13 cellular contexts compared by ENCODE assay signal in the genomic region with DNA sequence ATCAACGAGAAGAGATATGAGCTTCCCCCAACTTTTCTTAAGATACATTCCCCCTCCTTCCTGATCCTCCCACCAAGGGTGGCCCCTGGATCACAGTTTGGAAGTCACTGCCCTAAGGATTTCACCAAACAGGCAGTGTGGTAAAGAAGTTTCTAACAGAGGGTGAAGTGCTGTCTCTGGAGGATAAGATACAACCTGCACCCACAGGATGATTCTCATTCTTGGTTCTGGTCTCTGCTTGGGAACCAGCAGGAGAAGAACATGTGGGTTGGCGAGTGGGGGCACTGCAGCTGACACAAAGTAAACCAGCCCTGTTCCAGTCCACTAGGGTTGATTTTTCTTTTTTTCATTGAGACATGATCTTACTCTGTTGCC. TPM values are rescaled to one million over a fixed set of nuclear protein-coding genes. Genes with fewer than 3 reads are reported as not detected.
DNase-seq lines count a peak whose midpoint lies in the region; ATAC-seq and TF ChIP-seq lines count a peak whose summit lies in the region.
"Had no signal": no experiment of that assay in that cellular context is flagged by ENCODE, and none has a peak within 500 bp of the region (broad histone marks: within the 10 kb centered on the region; RNA-seq: fewer than 3 reads in every experiment).

No MANE protein-coding gene starts in this region.

- H3K9me3 Mint-ChIP-seq in CD4-positive, alpha-beta T cell: no peaks in the 10 kb centered on the region

- peak overlapping the region; percentile 38 for H3K4me2 ChIP-seq in osteoblast (ENCODE audit: insufficient read depth, low read length)

- intact Hi-C loops in CD4-positive, alpha-beta T cell (cut with DNase I, micrococcal nuclease): loop anchor here in 1 of 2 experiments (2.0 kb wide), 1 partner anchor 18 kb away; no protein-coding TSS in a partner anchor
- intact Hi-C loops in tibial artery (cut with DNase I; ENCODE audit: low total_unique reads): no loop called here

- H3K27ac ChIP-seq in CD4-positive, alpha-beta T cell (ENCODE audit: low read depth, low read length): no peak overlapping the region
- H3K27ac ChIP-seq in RWPE1 (peak overlapping the region; percentile 48), duodenal mucosa (ENCODE audit: low read depth, low read length) (peak overlapping the region; percentile 57), osteoblast (ENCODE audit: low read depth, low read length) (peak overlapping the region; percentile 52), tibial artery (peak overlapping the region in 1 of 2 donors; percentile 16)
- H3K27ac ChIP-seq: VCaP had no signal

- H3K27me3 Mint-ChIP-seq in CD4-positive, alpha-beta T cell: no peaks in the 10 kb centered on the region

- no peak for DNase-seq in CD4-positive, alpha-beta T cell
- DNase-seq in RWPE1 (ENCODE audit: low spot score) (no peak), osteoblast (ENCODE audit: insufficient read length, low spot score, missing footprints) (no peak), SW 1271 (lab: John Stamatoyannopoulos, UW) (no peak), activated gamma-delta T cell treated with Interleukin-2 at 50 U/mL for 16 hours (no peak), tibial artery (no peak), NCI-H1694 (lab: John Stamatoyannopoulos, UW) (no peak)
- DNase-seq: activated naive CD4-positive, alpha-beta T cell treated with Interleukin-2 at 50 U/mL for 16 hours; effector CD8-positive, alpha-beta T cell; NCI-H2171 treated with DMSO at 0.1 percent for 48 hours; RPMI8226 had no signal

- no peak for ATAC-seq in CD4-positive, alpha-beta T cell (ENCODE audit: poor library complexity)

- peaks cover 94% of the 10 kb centered on the region for H4K20me1 ChIP-seq in osteoblast (ENCODE audit: insufficient read depth, low read length)

- H3K36me3 ChIP-seq in duodenal mucosa (ENCODE audit: control insufficient read depth in 1 of 2, insufficient read depth in 2 of 2, low read length in 2 of 2) (peaks cover 0 to 15% of the 10 kb centered on the region in 2 donors), osteoblast (ENCODE audit: insufficient read depth, low read length) (peaks cover 32% of the 10 kb centered on the region), tibial artery (no peaks in the 10 kb centered on the region)

- peak overlapping the region; percentile 26 to 51 for H3K9ac ChIP-seq in duodenal mucosa (ENCODE audit: low read depth in 1 of 2, low read length in 2 of 2)

- no peaks in the 10 kb centered on the region for H3K27me3 ChIP-seq in CD4-positive, alpha-beta T cell (ENCODE audit: control insufficient read depth, insufficient read depth, low read length)
- H3K27me3 ChIP-seq in duodenal mucosa (ENCODE audit: control insufficient read depth in 1 of 2, insufficient read depth in 2 of 2, low read length in 2 of 2) (no peaks in the 10 kb centered on the region), osteoblast (ENCODE audit: insufficient read depth, low read length) (no peaks in the 10 kb centered on the region), tibial artery (no peaks in the 10 kb centered on the region)

- no peak for TF ChIP-seq CTCF in CD4-positive, alpha-beta T cell (IDR thresholded peaks at IDR 0.05)
- TF ChIP-seq CTCF in RWPE1 (conservative IDR thresholded peaks at IDR 0.05; ENCODE audit: low read depth): no peak
- no peak for TF ChIP-seq CTCF in osteoblast (IDR thresholded peaks at IDR 0.05; ENCODE audit: extremely low read depth, low read depth, low read length)
- TF ChIP-seq CTCF in tibial artery (IDR thresholded peaks at IDR 0.05): no peak

- POLR2A ChIA-PET in CD4-positive, alpha-beta T cell (lab: Charles Lee): interaction anchor here (0.7 to 8.4 kb wide), 3 partner anchors 9 to 43 kb away, joined by 3 to 108 read pairs (median 3); a partner anchor contains a TSS
- POLR2A ChIA-PET in RWPE1 (lab: Yijun Ruan, JAX; ENCODE audit: low non-redundant PET): interaction anchor here (0.6 kb wide), 2 partner anchors 9 to 10 kb away, joined by 3 to 9 read pairs; no protein-coding TSS in a partner anchor

- peaks cover 79% of the 10 kb centered on the region for H3K36me3 Mint-ChIP-seq in CD4-positive, alpha-beta T cell (ENCODE audit: low read depth)

- H3K4me3 Mint-ChIP-seq in CD4-positive, alpha-beta T cell: no peak overlapping the region

- H2AFZ ChIP-seq in osteoblast (ENCODE audit: low read length): no peak overlapping the region

- peaks cover 100% of the 10 kb centered on the region for H3K79me2 ChIP-seq in osteoblast (ENCODE audit: insufficient read depth, low read length)

- peaks cover 79 to 85% of the 10 kb centered on the region in 2 donors for H3K4me1 ChIP-seq in duodenal mucosa (ENCODE audit: control insufficient read depth in 1 of 2, insufficient read depth in 2 of 2, low read length in 2 of 2)
- H3K4me1 ChIP-seq in osteoblast (ENCODE audit: insufficient read depth, low read length): peaks cover 43% of the 10 kb centered on the region
- H3K4me1 ChIP-seq in tibial artery: peaks cover 0 to 98% (median 74%) of the 10 kb centered on the region in 4 donors

- H3K27ac Mint-ChIP-seq in CD4-positive, alpha-beta T cell: peak overlapping the region; percentile 95

- H3K4me1 Mint-ChIP-seq in CD4-positive, alpha-beta T cell (ENCODE audit: low read depth): peaks cover 98% of the 10 kb centered on the region

- CTCF ChIA-PET in CD4-positive, alpha-beta T cell (lab: Charles Lee): interaction anchor here (0.9 to 2.1 kb wide), 4 partner anchors 8 to 91 kb away, joined by 3 to 12 read pairs (median 4); a partner anchor contains a TSS
- CTCF ChIA-PET in RWPE1 (lab: Yijun Ruan, JAX): interaction anchor here (0.6 kb wide), 1 partner anchor 233 kb away, joined by 7 read pairs; no protein-coding TSS in a partner anchor

- H3K9me3 ChIP-seq in CD4-positive, alpha-beta T cell (ENCODE audit: control insufficient read depth, low read length): no peaks in the 10 kb centered on the region
- H3K9me3 ChIP-seq in duodenal mucosa (ENCODE audit: control insufficient read depth in 1 of 2, low read length in 2 of 2) (peaks cover 0 to 5% of the 10 kb centered on the region in 2 donors), osteoblast (ENCODE audit: low read depth, low read length) (no peaks in the 10 kb centered on the region), tibial artery (no peaks in the 10 kb centered on the region)

- peak overlapping the region; percentile 9 to 41 for H3K4me3 ChIP-seq in duodenal mucosa (ENCODE audit: low read depth in 1 of 2, low read length in 2 of 2)
- no peak overlapping the region for H3K4me3 ChIP-seq in osteoblast (ENCODE audit: insufficient read depth, low read length)
- H3K4me3 ChIP-seq in tibial artery: peak overlapping the region in 1 of 2 donors; percentile 5

RNA-seq across cellular contexts. Expression of a gene that starts 9.3 kb away (rescaled TPM):
- 10 to 100 TPM; 53.3 to 57.8 TPM for total RNA-seq in CD4-positive, alpha-beta T cell
- total RNA-seq in osteoblast: 84.3 and 91.9 TPM in 2 replicates

RNA-seq across cellular contexts. Expression of a gene that starts 42.6 kb away (rescaled TPM):
- 100 to 1,000 TPM; 162 to 167 TPM for total RNA-seq in CD4-positive, alpha-beta T cell
- 19.7 and 21.4 TPM in 2 replicates for total RNA-seq in osteoblast
